Comparison of ENCODE assay signal across 19 cellular contexts in genomic region chr10:11881028-11881476, GRCh38. TPM values are rescaled to one million over a fixed set of nuclear protein-coding genes. Genes with fewer than 3 reads are reported as not detected.
A peak's percentile ranks its signal among the peaks of the same experiment; 100 is the strongest.
DNase-seq lines count a peak whose midpoint lies in the region; ATAC-seq, FAIRE-seq and TF ChIP-seq lines count a peak whose summit lies in the region.
"Had no signal": no experiment of that assay in that cellular context is flagged by ENCODE, and none has a peak within 500 bp of the region (broad histone marks: within the 10 kb centered on the region; RNA-seq: fewer than 3 reads in every experiment).

No MANE protein-coding gene starts in this region.

- H4K20me1 ChIP-seq in K562 (replicated peaks; ENCODE audit: control insufficient read depth, insufficient read depth, low read length), result 0 out of 2 replicates have a peak, but pooled peaks cover 11% of the 10 kb centered on the region

- H3K79me2 ChIP-seq in K562 (ENCODE audit: control insufficient read depth, insufficient read depth, low read length), result peaks cover 89% of the 10 kb centered on the region

- H3K27ac ChIP-seq in K562 (ENCODE audit: extremely low read depth, low read depth, low read length) (no peak overlapping the region), foreskin keratinocyte (peak overlapping the region; percentile 37), aorta (ENCODE audit: low read depth in 1 of 2, low read length in 2 of 2) (no peak overlapping the region)
- H3K27ac ChIP-seq: 22Rv1, KMS-11 had no signal

- no peak for TF ChIP-seq RAD21 in K562 (CRISPR knock-in tag; conservative IDR thresholded peaks at IDR 0.05 in 1 of 2, IDR thresholded peaks at IDR 0.05 in 1 of 2)

- H3K9ac ChIP-seq in K562 (ENCODE audit: insufficient read depth in 1 of 2, low read depth in 2 of 2, low read length in 2 of 2), result peak overlapping the region in 1 of 2 experiments; percentile 84; a peak in 2 of 4 replicates
- H3K9ac ChIP-seq: KMS-11 had no signal

- intact Hi-C loops in K562 (cut with micrococcal nuclease) (loop anchor here (2.0 kb wide), 1 partner anchor 106 kb away; no protein-coding TSS in a partner anchor), aorta (cut with DNase I) (no loop called here)

- H3K4me1 ChIP-seq in K562 (replicated peaks in 1 of 2; ENCODE audit: control insufficient read depth in 2 of 2, insufficient read depth in 2 of 2, low read length in 2 of 2), result peaks cover 18 to 59% of the 10 kb centered on the region in 2 experiments
- H3K4me1 ChIP-seq in foreskin keratinocyte, result peaks cover 41% of the 10 kb centered on the region
- no peaks in the 10 kb centered on the region for H3K4me1 ChIP-seq in aorta (ENCODE audit: control insufficient read depth in 1 of 2, insufficient read depth in 2 of 2, low read length in 2 of 2)

- in situ Hi-C loops in K562 (cut with MboI), result no loop called here

- H3K36me3 ChIP-seq in K562 (ENCODE audit: control insufficient read depth, insufficient read depth, low read length) (peaks cover 24% of the 10 kb centered on the region; the same call in 1 of the 3 replicates), aorta (ENCODE audit: control insufficient read depth in 1 of 2, insufficient read depth in 2 of 2, low read length in 1 of 2) (no peaks in the 10 kb centered on the region)
- H3K36me3 ChIP-seq: MG63 had no signal

- peak; percentile 17 for DNase-seq in NCI-H2171 treated with DMSO at 0.1 percent for 48 hours (lab: John Stamatoyannopoulos, UW)
- no peak for DNase-seq in NCI-H2171 (lab: John Stamatoyannopoulos, UW)
- no peak for DNase-seq in K562 (ENCODE audit: extremely low read depth in 1 of 4, low spot score in 3 of 4)
- DNase-seq in foreskin keratinocyte, result no peak
- peak; percentile 24 to 60 for DNase-seq in aorta
- DNase-seq in inferior parietal cortex (ENCODE audit: extremely low spot score), result no peak
- DNase-seq: C1 segment of cervical spinal cord, DMS153, EL, MG63, NCI-H1092 treated with DMSO at 0.1 percent for 48 hours, NCI-H1694, NCI-H446 treated with DMSO at 0.1 percent for 48 hours, NCI-H748 treated with DMSO at 0.1 percent for 48 hours, SW 1271 had no signal

- TF ChIP-seq POLR2A in K562 (conservative IDR thresholded peaks at IDR 0.05), result no peak

- FAIRE-seq in K562 (lab: Jason Lieb, UNC), result no peak

- H3K9me3 ChIP-seq in K562 (replicated peaks; ENCODE audit: control insufficient read depth, insufficient read depth, low read depth, low read length), result no peaks in the 10 kb centered on the region
- no peaks in the 10 kb centered on the region for H3K9me3 ChIP-seq in aorta (ENCODE audit: control insufficient read depth, low read length)
- H3K9me3 ChIP-seq: MG63 had no signal

- CTCF ChIA-PET in K562 (lab: Yijun Ruan, JAX; ENCODE audit: low intra/inter-chr PET ratio), result no interaction called here

- WGBS in K562 (ENCODE audit: insufficient coverage, low coverage, missing lambda C conversion rate), result 66% methylated on average over 9 of the region's 11 CpGs
- 85 to 93% methylated on average over 11 of the region's 11 CpGs for whole genome bisulfite sequencing in aorta, 2 donors

- TF ChIP-seq CTCF in K562 (IDR thresholded peaks at IDR 0.05 in 2 of 3, conservative IDR thresholded peaks at IDR 0.05 in 1 of 3; ENCODE audit: insufficient read depth in 2 of 3, low read depth in 1 of 3, low read length in 3 of 3) (no peak), foreskin keratinocyte (conservative IDR thresholded peaks at IDR 0.05) (no peak)

- H3K4me2 ChIP-seq in K562 (ENCODE audit: insufficient read depth, low read length), result no peak overlapping the region
- H3K4me2 ChIP-seq: KMS-11 had no signal

- no peaks in the 10 kb centered on the region for H3K27me3 ChIP-seq in K562 (ENCODE audit: control insufficient read depth in 2 of 2, insufficient read depth in 2 of 2, low read length in 2 of 2)
- no peaks in the 10 kb centered on the region for H3K27me3 ChIP-seq in foreskin keratinocyte
- H3K27me3 ChIP-seq in aorta (ENCODE audit: control insufficient read depth in 1 of 2, insufficient read depth in 2 of 2, low read length in 1 of 2), result no peaks in the 10 kb centered on the region
- H3K27me3 ChIP-seq: MG63 had no signal

- TF ChIP-seq EP300 in K562 (IDR thresholded peaks at IDR 0.05; ENCODE audit: low read length), result no peak

- peak overlapping the region; percentile 30; the same call in 1 of the 2 replicates for H2AFZ ChIP-seq in K562 (ENCODE audit: low read depth, low read length)

- POLR2A ChIA-PET in K562 (lab: Yijun Ruan, JAX), result interaction anchor here (0.6 to 2.0 kb wide), 4 partner anchors 13 to 301 kb away, joined by 3 to 9 read pairs (median 3); no protein-coding TSS in a partner anchor

- ATAC-seq in K562 (no peak), foreskin keratinocyte (no peak), aorta (ENCODE audit: low FRiP score) (no peak), HG03342 (IDR thresholded peaks at IDR 0.05; ENCODE audit: unreplicated experiment) (no peak), GM19324 (IDR thresholded peaks at IDR 0.05; ENCODE audit: low FRiP score, unreplicated experiment) (no peak)

- H3K9me1 ChIP-seq in K562 (ENCODE audit: control insufficient read depth, insufficient read depth, low read length), result no peaks in the 10 kb centered on the region

- no TSS peak for BruUV-seq in K562 (replicated peaks; lab: Mats Ljungman, UMichigan)

- H3K4me3 ChIP-seq in K562 (no peak overlapping the region), aorta (ENCODE audit: low read length in 2 of 2) (no peak overlapping the region)
- H3K4me3 ChIP-seq: MG63 had no signal

TF ChIP-seq in K562, 482 proteins besides CTCF, POLR2A, EP300 and RAD21:
- TF ChIP-seq ZKSCAN1 (IDR thresholded peaks at IDR 0.05; ENCODE audit: low read depth, low read length) (peak; percentile 95), CBX8 (IDR thresholded peaks at IDR 0.05; ENCODE audit: borderline replicate concordance, extremely low read depth, low read depth, low read length, poor library complexity, severe bottlenecking) (no peak)

RNA-seq across cellular contexts. Expression of gene PROSER2, which starts 57.9 kb away (rescaled TPM):
- total RNA-seq in K562 (2011; cell fraction: chromatin; rRNA removed; ENCODE audit: low replicate concordance), result 2.9 and 5.1 TPM in 2 replicates
- total RNA-seq in K562 (2011; cell fraction: nucleolus; rRNA removed), result 4.3 and 5.7 TPM in 2 replicates
- 3.2 and 4.5 TPM in 2 replicates for total RNA-seq in K562 (2011; cell fraction: nucleoplasm; rRNA removed)
- total RNA-seq in K562 (2014; rRNA removed) (14.8 and 18.2 TPM in 2 replicates), K562 (2014; rRNA removed; fragmentation: Illumina TruSeq; extraction: Trizol) (2.2 and 2.3 TPM in 2 replicates), K562 (2015; rRNA removed; fragmentation: Illumina TruSeq; extraction: Trizol) (1.4 and 1.7 TPM in 2 replicates), K562 (2021) (14.3 and 14.5 TPM in 2 replicates), foreskin keratinocyte (17.2 and 22.2 TPM in 2 replicates), aorta (1 to 10 TPM; 6.5 to 8.0 TPM)
- polyA plus RNA-seq in K562 (2011; rRNA removed) (3.7 and 6.7 TPM in 2 replicates), K562 (2014; fragmentation: Illumina TruSeq; extraction: Trizol) (2.9 and 4.9 TPM in 2 replicates), K562 (2014; fragmentation: Nextera tagmentation; extraction: Ambion mirVana) (1 to 10 TPM in 1 of 2 experiments, under 1 TPM in 1; 0.62 to 1.3 TPM), K562 (2014; rRNA removed) (5.1 and 8.1 TPM in 2 replicates), foreskin keratinocyte (18.1 and 22.8 TPM in 2 replicates), aorta (1 to 10 TPM; 1.4 to 2.2 TPM)
- 2.2 and 8.3 TPM in 2 replicates for polyA plus RNA-seq in K562 (2011; cell fraction: cytosol; rRNA removed)
- polyA plus RNA-seq in K562 (2011; cell fraction: nucleus; rRNA removed), result 4.4 and 6.0 TPM in 2 replicates
- polyA plus RNA-seq in K562 (2012), result 3.5 and 5.6 TPM in 2 replicates
- polyA minus RNA-seq in K562 (2011; rRNA and poly(A)+ RNA removed), result 3.2 TPM in 2 replicates
- polyA minus RNA-seq in K562 (2011; cell fraction: cytosol; rRNA and poly(A)+ RNA removed), result 2.2 and 4.3 TPM in 2 replicates
- 3.2 and 4.1 TPM in 2 replicates for polyA minus RNA-seq in K562 (2011; cell fraction: nucleus; rRNA and poly(A)+ RNA removed)

Comparison
In these comparisons a context has a peak if more than half of its experiments do, and no peak if none do; other contexts are left out.
1. DNase-seq: peak in NCI-H2171 treated with DMSO at 0.1 percent for 48 hours (single experiment) and aorta (2 of 2); none in NCI-H2171 (single experiment), K562 (0 of 4), foreskin keratinocyte (0 of 2) and inferior parietal cortex (single experiment).